9 cellular contexts compared by ENCODE assay signal in genomic region chr2:79827881-79828280, GRCh38.
"Had no signal": no experiment of that assay in that cellular context is flagged by ENCODE, and none has a peak within 500 bp of the region (broad histone marks: within the 10 kb centered on the region; RNA-seq: fewer than 3 reads in every experiment).

No MANE protein-coding gene starts in this region.

- H3K27ac ChIP-seq: GM23248 had no signal

- H3K4me1 ChIP-seq: HAP-1 had no signal

- H3K4me3 ChIP-seq: GM23248, HAP-1 had no signal

- H3K9me3 Mint-ChIP-seq: H9, HFFc6 had no signal

- H3K36me3 ChIP-seq: HAP-1 had no signal

- H3K9ac ChIP-seq: GM23248 had no signal

- ATAC-seq: HCT116 had no signal

- H3K4me3 Mint-ChIP-seq: H9, HFFc6 had no signal

- DNase-seq: GM23248, GOT3, H7, H9, HCEC 1CT, HFFc6 had no signal

- H3K27ac Mint-ChIP-seq: HFFc6 had no signal

- FAIRE-seq: H54 had no signal

- H2AFZ ChIP-seq: GM23248 had no signal

- H3K9me3 ChIP-seq: HAP-1 had no signal
